ENCODE assay signal across 20 cellular contexts in the genomic region with DNA sequence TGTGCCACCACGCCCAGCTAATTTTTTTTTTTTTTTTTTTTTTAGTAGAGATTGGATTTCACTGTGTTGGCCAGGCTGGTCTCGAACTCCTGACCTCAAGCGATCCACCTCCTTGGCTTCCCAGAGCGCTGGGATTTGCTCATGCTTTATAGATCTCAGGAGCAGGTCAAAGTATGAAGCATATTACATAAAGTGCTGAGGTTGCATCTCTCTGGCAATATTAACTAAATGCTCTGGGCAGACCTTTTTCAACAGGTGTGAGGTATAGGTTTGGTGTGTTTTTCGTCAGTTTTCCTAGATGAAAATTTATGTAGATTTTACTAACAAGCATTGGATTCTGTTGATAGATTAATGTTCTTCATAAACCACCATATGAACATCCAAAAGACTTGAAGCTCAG. TPM values are rescaled to one million over a fixed set of nuclear protein-coding genes. Genes with fewer than 3 reads are reported as not detected.
DNase-seq lines count a peak whose midpoint lies in the region; ATAC-seq, FAIRE-seq and TF ChIP-seq lines count a peak whose summit lies in the region.
"Had no signal": no experiment of that assay in that cellular context is flagged by ENCODE, and none has a peak within 500 bp of the region (broad histone marks: within the 10 kb centered on the region; RNA-seq: fewer than 3 reads in every experiment).

No MANE protein-coding gene starts in this region.

- TF ChIP-seq CTCF in HepG2 (CRISPR knock-in tag; IDR thresholded peaks at IDR 0.05) (no peak), right lobe of liver (IDR thresholded peaks at IDR 0.05) (no peak), K562 (IDR thresholded peaks at IDR 0.05 in 2 of 3, conservative IDR thresholded peaks at IDR 0.05 in 1 of 3; ENCODE audit: insufficient read depth in 2 of 3, low read depth in 1 of 3, low read length in 3 of 3) (no peak)

- H3K4me1 ChIP-seq in HepG2 (ENCODE audit: insufficient read depth, low read length) (peaks cover 23% of the 10 kb centered on the region), right lobe of liver (no peaks in the 10 kb centered on the region), K562 (replicated peaks in 1 of 2; ENCODE audit: control insufficient read depth in 2 of 2, insufficient read depth in 2 of 2, low read length in 2 of 2) (no peaks in the 10 kb centered on the region), neuronal stem cell (ENCODE audit: control insufficient read depth in 2 of 2, insufficient read depth in 1 of 2, low read depth in 1 of 2, low read length in 2 of 2) (no peaks in the 10 kb centered on the region)

- H3K27ac ChIP-seq in HepG2 (ENCODE audit: extremely low read length, insufficient read depth, low read length), result no peak overlapping the region
- no peak overlapping the region for H3K27ac ChIP-seq in right lobe of liver
- no peak overlapping the region for H3K27ac ChIP-seq in K562 (ENCODE audit: extremely low read depth, low read depth, low read length)
- no peak overlapping the region for H3K27ac ChIP-seq in neuronal stem cell (replicated peaks; ENCODE audit: low read length)
- H3K27ac ChIP-seq: GM23248 had no signal

- DNase-seq in HepG2 (ENCODE audit: low spot score) (no peak), right lobe of liver (no peak), K562 (ENCODE audit: extremely low read depth in 1 of 4, low spot score in 3 of 4) (no peak), neuronal stem cell (ENCODE audit: low spot score) (no peak)
- DNase-seq: 8988T; C1 segment of cervical spinal cord; Calu3; CD4-positive, alpha-beta memory T cell; COR-L47; DMS153; DND-41; GM23248; H7; HCEC 1CT had no signal

- H3K79me1 ChIP-seq in neuronal stem cell (ENCODE audit: low read depth, low read length), result no peaks in the 10 kb centered on the region

- H3K9ac ChIP-seq in HepG2 (ENCODE audit: insufficient read depth, low read depth, low read length) (no peak overlapping the region), K562 (ENCODE audit: insufficient read depth in 1 of 2, low read depth in 2 of 2, low read length in 2 of 2) (no peak overlapping the region), neuronal stem cell (ENCODE audit: low read depth, low read length, poor library complexity) (no peak overlapping the region)
- H3K9ac ChIP-seq: GM23248 had no signal

- no peaks in the 10 kb centered on the region for H3K9me1 ChIP-seq in K562 (ENCODE audit: control insufficient read depth, insufficient read depth, low read length)

- no peak overlapping the region for H4K91ac ChIP-seq in neuronal stem cell (ENCODE audit: low read depth, low read length, poor library complexity)

- in situ Hi-C loops in HepG2 (cut with HindIII; ENCODE audit: extremely low pct_ligation_motif_present, low pct_unique_long_range_greater_than_20kb) (no loop called here), K562 (cut with MboI) (no loop called here)

- H3K18ac ChIP-seq in neuronal stem cell (ENCODE audit: low read length), result no peak overlapping the region

- no peak overlapping the region for H3K4me2 ChIP-seq in HepG2 (ENCODE audit: low read depth, low read length)
- H3K4me2 ChIP-seq in K562 (ENCODE audit: insufficient read depth, low read length), result no peak overlapping the region
- H3K4me2 ChIP-seq in neuronal stem cell (ENCODE audit: insufficient read depth, low read length, poor library complexity, severe bottlenecking), result no peak overlapping the region

- H3K36me3 ChIP-seq in HepG2 (replicated peaks in 1 of 2; ENCODE audit: control insufficient read depth in 1 of 2, insufficient read depth in 2 of 2, low read length in 2 of 2), result peaks cover 2 to 53% of the 10 kb centered on the region in 2 experiments; a peak in 4 of 5 replicates
- H3K36me3 ChIP-seq in right lobe of liver, result peaks cover 0 to 79% (median 32%) of the 10 kb centered on the region in 4 donors
- peaks cover 95% of the 10 kb centered on the region for H3K36me3 ChIP-seq in K562 (ENCODE audit: control insufficient read depth, insufficient read depth, low read length)
- H3K36me3 ChIP-seq in neuronal stem cell (replicated peaks in 1 of 2; ENCODE audit: control insufficient read depth in 2 of 2, insufficient read depth in 2 of 2, low read length in 2 of 2), result peaks cover 21 to 96% of the 10 kb centered on the region in 2 donors

- CTCF ChIA-PET in HepG2 (lab: Yijun Ruan, JAX; ENCODE audit: low intra/inter-chr PET ratio, low total read pairs) (no interaction called here), K562 (lab: Yijun Ruan, JAX; ENCODE audit: low intra/inter-chr PET ratio) (no interaction called here)

- ATAC-seq in HepG2 (no peak), right lobe of liver (no peak), K562 (no peak), GM19351 (IDR thresholded peaks at IDR 0.05; ENCODE audit: unreplicated experiment) (no peak)

- no peak overlapping the region for H2AFZ ChIP-seq in HepG2 (ENCODE audit: low read length)
- no peak overlapping the region for H2AFZ ChIP-seq in K562 (ENCODE audit: low read depth, low read length)
- H2AFZ ChIP-seq in neuronal stem cell (ENCODE audit: low read length), result no peak overlapping the region
- H2AFZ ChIP-seq: GM23248 had no signal

- H3K4ac ChIP-seq in neuronal stem cell (ENCODE audit: low read length), result no peak overlapping the region

- intact Hi-C loops in HepG2 (cut with micrococcal nuclease; ENCODE audit: unreplicated experiment) (no loop called here), right lobe of liver (cut with DNase I) (no loop called here), K562 (cut with micrococcal nuclease) (no loop called here)

- no peak overlapping the region for H3K14ac ChIP-seq in neuronal stem cell (ENCODE audit: low read length)

- H2BK5ac ChIP-seq in neuronal stem cell (ENCODE audit: low read length), result no peak overlapping the region

- no peak overlapping the region for H2BK12ac ChIP-seq in neuronal stem cell (ENCODE audit: low read length)

- TF ChIP-seq RAD21 in HepG2 (CRISPR knock-in tag; IDR thresholded peaks at IDR 0.05), result no peak
- TF ChIP-seq RAD21 in K562 (CRISPR knock-in tag; conservative IDR thresholded peaks at IDR 0.05 in 1 of 2, IDR thresholded peaks at IDR 0.05 in 1 of 2), result no peak

- POLR2A ChIA-PET in HepG2 (lab: Yijun Ruan, JAX) (no interaction called here), K562 (lab: Yijun Ruan, JAX) (no interaction called here)

- H2AK5ac ChIP-seq in neuronal stem cell (ENCODE audit: low read depth, low read length), result no peak overlapping the region

- 94% methylated on average over 4 of the region's 5 CpGs for WGBS in HepG2 (ENCODE audit: low lambda C conversion rate)
- 86% methylated on average over 5 of the region's 5 CpGs for WGBS in right lobe of liver (ENCODE audit: insufficient coverage, low coverage, low lambda C conversion rate, missing lambda C conversion rate)
- WGBS in K562 (ENCODE audit: insufficient coverage, low coverage, missing lambda C conversion rate), result 97% methylated on average over 3 of the region's 5 CpGs
- no CpG with 5 or more reads among the region's 5 CpGs for WGBS in neuronal stem cell (ENCODE audit: extremely low coverage in 2 of 2, insufficient read length in 2 of 2, insufficient replicate concordance in 1 of 2), 2 donors

- H4K20me1 ChIP-seq in HepG2 (ENCODE audit: insufficient read depth, low read length) (0 out of 2 replicates have a peak, but pooled peaks cover 2% of the 10 kb centered on the region), K562 (replicated peaks; ENCODE audit: control insufficient read depth, insufficient read depth, low read length) (no peaks in the 10 kb centered on the region)

- no peak overlapping the region for H2BK120ac ChIP-seq in neuronal stem cell (ENCODE audit: low read depth, low read length)

- TF ChIP-seq EP300 in HepG2 (IDR thresholded peaks at IDR 0.05; ENCODE audit: low read depth in 2 of 2, low read length in 2 of 2), result no peak
- no peak for TF ChIP-seq EP300 in HepG2 (CRISPR knock-in tag; IDR thresholded peaks at IDR 0.05; ENCODE audit: borderline replicate concordance)
- TF ChIP-seq EP300 in K562 (IDR thresholded peaks at IDR 0.05; ENCODE audit: low read length), result no peak

- H3K9me3 ChIP-seq in HepG2 (ENCODE audit: low read length) (no peaks in the 10 kb centered on the region), right lobe of liver (no peaks in the 10 kb centered on the region), K562 (replicated peaks; ENCODE audit: control insufficient read depth, insufficient read depth, low read depth, low read length) (no peaks in the 10 kb centered on the region), neuronal stem cell (replicated peaks in 1 of 2; ENCODE audit: control insufficient read depth in 2 of 2, insufficient read depth in 1 of 2, low read depth in 1 of 2, low read length in 2 of 2) (no peaks in the 10 kb centered on the region)

- H4K8ac ChIP-seq in neuronal stem cell (ENCODE audit: low read depth, low read length), result no peak overlapping the region

- BruUV-seq in HepG2 (replicated peaks; lab: Mats Ljungman, UMichigan) (no TSS peak), K562 (replicated peaks; lab: Mats Ljungman, UMichigan) (no TSS peak)

- FAIRE-seq in HepG2 (lab: Jason Lieb, UNC) (no peak), K562 (lab: Jason Lieb, UNC) (no peak)
- FAIRE-seq: G401.6, GM12892, H1 had no signal

- H3K79me2 ChIP-seq in HepG2 (ENCODE audit: insufficient read depth, low read length), result peaks cover 2% of the 10 kb centered on the region
- peaks cover 3% of the 10 kb centered on the region; the same call in 1 of the 3 replicates for H3K79me2 ChIP-seq in K562 (ENCODE audit: control insufficient read depth, insufficient read depth, low read length)

- H3K27me3 ChIP-seq in HepG2 (ENCODE audit: control insufficient read depth in 1 of 2, insufficient read depth in 2 of 2, low read length in 2 of 2) (no peaks in the 10 kb centered on the region), right lobe of liver (no peaks in the 10 kb centered on the region), K562 (ENCODE audit: control insufficient read depth in 2 of 2, insufficient read depth in 2 of 2, low read length in 2 of 2) (no peaks in the 10 kb centered on the region), neuronal stem cell (ENCODE audit: control insufficient read depth in 3 of 3, insufficient read depth in 3 of 3, low read depth in 1 of 3, low read length in 3 of 3) (no peaks in the 10 kb centered on the region)

- TF ChIP-seq POLR2A in HepG2 (IDR thresholded peaks at IDR 0.05; ENCODE audit: insufficient read depth in 1 of 2, low read depth in 2 of 2, low read length in 2 of 2) (no peak), right lobe of liver (IDR thresholded peaks at IDR 0.05) (no peak), K562 (conservative IDR thresholded peaks at IDR 0.05) (no peak)

- no peak overlapping the region for H2BK15ac ChIP-seq in neuronal stem cell (ENCODE audit: low read length)

- H3K4me3 ChIP-seq in HepG2 (replicated peaks in 1 of 3; ENCODE audit: insufficient read depth in 1 of 3, low read depth in 2 of 3, low read length in 3 of 3) (no peak overlapping the region), right lobe of liver (no peak overlapping the region), K562 (no peak overlapping the region), neuronal stem cell (ENCODE audit: low read length in 2 of 2) (no peak overlapping the region)
- H3K4me3 ChIP-seq: GM23248 had no signal

- H3K23ac ChIP-seq in neuronal stem cell (ENCODE audit: low read depth, low read length, poor library complexity), result no peak overlapping the region

RNA-seq across cellular contexts. Expression of a gene that starts 19.3 kb away (rescaled TPM):
- total RNA-seq in HepG2 (2016; rRNA removed; fragmentation: Illumina TruSeq; extraction: Trizol), result 0.17 and 0.66 TPM in 2 replicates
- 0.35 and 0.51 TPM in 2 replicates for total RNA-seq in HepG2 (2016; cell fraction: cytosol; rRNA removed; fragmentation: Illumina TruSeq; extraction: Trizol; ENCODE audit: low read depth)
- 0.27 and 0.32 TPM in 2 replicates for total RNA-seq in HepG2 (2016; cell fraction: insoluble cytoplasmic fraction; rRNA removed; fragmentation: Illumina TruSeq; extraction: Trizol)
- total RNA-seq in HepG2 (2016; cell fraction: membrane; rRNA removed; fragmentation: Illumina TruSeq; extraction: Trizol), result 0.38 and 0.43 TPM in 2 replicates
- total RNA-seq in HepG2 (2016; cell fraction: nucleus; rRNA removed; fragmentation: Illumina TruSeq; extraction: Trizol), result 0.62 and 0.69 TPM in 2 replicates
- 0.38 and 0.44 TPM in 2 replicates for polyA plus RNA-seq in HepG2 (2011; rRNA removed)
- polyA plus RNA-seq in HepG2 (2011; cell fraction: cytosol; rRNA removed), result 0.09 and 0.12 TPM in 2 replicates
- 1.7 and 2.0 TPM in 2 replicates for polyA plus RNA-seq in HepG2 (2011; cell fraction: nucleus; rRNA removed)
- 0.27 and 0.55 TPM in 2 replicates for polyA plus RNA-seq in HepG2 (2012)
- 0.05 and 0.11 TPM in 2 replicates for polyA plus RNA-seq in HepG2 (2016; cell fraction: cytosol; fragmentation: Illumina TruSeq; extraction: Trizol; ENCODE audit: low read depth)
- 0.17 and 0.27 TPM in 2 replicates for polyA plus RNA-seq in HepG2 (2016; cell fraction: insoluble cytoplasmic fraction; fragmentation: Illumina TruSeq; extraction: Trizol; ENCODE audit: low read depth)
- 0.17 and 0.20 TPM in 2 replicates for polyA plus RNA-seq in HepG2 (2016; cell fraction: membrane; fragmentation: Illumina TruSeq; extraction: Trizol; ENCODE audit: low read depth)
- 1.8 and 2.4 TPM in 2 replicates for polyA plus RNA-seq in HepG2 (2016; cell fraction: nucleus; fragmentation: Illumina TruSeq; extraction: Trizol; ENCODE audit: insufficient read depth, low read depth)
- polyA minus RNA-seq in HepG2 (2011; rRNA and poly(A)+ RNA removed; ENCODE audit: low replicate concordance), result 0.48 and 0.96 TPM in 2 replicates
- not detected in 2 replicates for polyA minus RNA-seq in HepG2 (2011; cell fraction: cytosol; rRNA and poly(A)+ RNA removed)
- 0.77 and 1.1 TPM in 2 replicates for polyA minus RNA-seq in HepG2 (2011; cell fraction: nucleus; rRNA and poly(A)+ RNA removed)
- 1 to 10 TPM in 3 of 6 experiments, under 1 TPM in 3; 0.37 to 1.7 (median 0.95) TPM for total RNA-seq in right lobe of liver
- 2.2 and 4.0 TPM in 2 replicates for total RNA-seq in K562 (2011; cell fraction: chromatin; rRNA removed; ENCODE audit: low replicate concordance)
- 0.67 and 1.8 TPM in 2 replicates for total RNA-seq in K562 (2011; cell fraction: nucleolus; rRNA removed)
- total RNA-seq in K562 (2011; cell fraction: nucleoplasm; rRNA removed), result 1.1 and 1.8 TPM in 2 replicates
- 0.45 and 0.86 TPM in 2 replicates for total RNA-seq in K562 (2014; rRNA removed)
- 0.77 and 0.87 TPM in 2 replicates for total RNA-seq in K562 (2014; rRNA removed; fragmentation: Illumina TruSeq; extraction: Trizol)
- 1.2 and 1.4 TPM in 2 replicates for total RNA-seq in K562 (2015; rRNA removed; fragmentation: Illumina TruSeq; extraction: Trizol)
- 0.47 and 0.58 TPM in 2 replicates for total RNA-seq in K562 (2021)
- 0.85 and 1.3 TPM in 2 replicates for polyA plus RNA-seq in K562 (2011; rRNA removed)
- polyA plus RNA-seq in K562 (2011; cell fraction: cytosol; rRNA removed), result 0.15 and 0.66 TPM in 2 replicates
- polyA plus RNA-seq in K562 (2011; cell fraction: nucleus; rRNA removed), result 2.3 and 6.8 TPM in 2 replicates
- 0.49 and 2.3 TPM in 2 replicates for polyA plus RNA-seq in K562 (2012)
- 0.42 and 1.1 TPM in 2 replicates for polyA plus RNA-seq in K562 (2014; fragmentation: Illumina TruSeq; extraction: Trizol)
- polyA plus RNA-seq in K562 (2014; fragmentation: Nextera tagmentation; extraction: Ambion mirVana), result under 1 TPM; 0.27 to 0.64 TPM
- polyA plus RNA-seq in K562 (2014; rRNA removed), result 1.3 and 1.5 TPM in 2 replicates
- 0.56 and 1.6 TPM in 2 replicates for polyA minus RNA-seq in K562 (2011; rRNA and poly(A)+ RNA removed)
- polyA minus RNA-seq in K562 (2011; cell fraction: cytosol; rRNA and poly(A)+ RNA removed), result not detected in 2 replicates
- 0.67 and 2.2 TPM in 2 replicates for polyA minus RNA-seq in K562 (2011; cell fraction: nucleus; rRNA and poly(A)+ RNA removed)
- 0.31 TPM for polyA plus RNA-seq in neuronal stem cell (2013, experiment 1 of 2)
- polyA plus RNA-seq in neuronal stem cell (2013, experiment 2 of 2), result 0.22 TPM

RNA-seq across cellular contexts. Expression of a gene that starts 26.0 kb away (rescaled TPM):
- total RNA-seq in HepG2 (2016; rRNA removed; fragmentation: Illumina TruSeq; extraction: Trizol), result 52.5 and 71.7 TPM in 2 replicates
- total RNA-seq in HepG2 (2016; cell fraction: cytosol; rRNA removed; fragmentation: Illumina TruSeq; extraction: Trizol; ENCODE audit: low read depth), result 4.9 and 5.6 TPM in 2 replicates
- 52.7 and 70.9 TPM in 2 replicates for total RNA-seq in HepG2 (2016; cell fraction: insoluble cytoplasmic fraction; rRNA removed; fragmentation: Illumina TruSeq; extraction: Trizol)
- total RNA-seq in HepG2 (2016; cell fraction: membrane; rRNA removed; fragmentation: Illumina TruSeq; extraction: Trizol), result 11.5 and 13.1 TPM in 2 replicates
- total RNA-seq in HepG2 (2016; cell fraction: nucleus; rRNA removed; fragmentation: Illumina TruSeq; extraction: Trizol), result 170 and 179 TPM in 2 replicates
- 463 and 485 TPM in 2 replicates for polyA plus RNA-seq in HepG2 (2011; rRNA removed)
- 37.5 and 43.0 TPM in 2 replicates for polyA plus RNA-seq in HepG2 (2011; cell fraction: cytosol; rRNA removed)
- polyA plus RNA-seq in HepG2 (2011; cell fraction: nucleus; rRNA removed), result 2,493 and 2,606 TPM in 2 replicates
- polyA plus RNA-seq in HepG2 (2012), result 113 and 128 TPM in 2 replicates
- polyA plus RNA-seq in HepG2 (2016; cell fraction: cytosol; fragmentation: Illumina TruSeq; extraction: Trizol; ENCODE audit: low read depth), result 0.86 and 0.88 TPM in 2 replicates
- polyA plus RNA-seq in HepG2 (2016; cell fraction: insoluble cytoplasmic fraction; fragmentation: Illumina TruSeq; extraction: Trizol; ENCODE audit: low read depth), result 22.9 and 23.0 TPM in 2 replicates
- 3.1 and 3.9 TPM in 2 replicates for polyA plus RNA-seq in HepG2 (2016; cell fraction: membrane; fragmentation: Illumina TruSeq; extraction: Trizol; ENCODE audit: low read depth)
- 356 and 366 TPM in 2 replicates for polyA plus RNA-seq in HepG2 (2016; cell fraction: nucleus; fragmentation: Illumina TruSeq; extraction: Trizol; ENCODE audit: insufficient read depth, low read depth)
- 281 and 760 TPM in 2 replicates for polyA minus RNA-seq in HepG2 (2011; rRNA and poly(A)+ RNA removed; ENCODE audit: low replicate concordance)
- 35.7 and 38.7 TPM in 2 replicates for polyA minus RNA-seq in HepG2 (2011; cell fraction: cytosol; rRNA and poly(A)+ RNA removed)
- polyA minus RNA-seq in HepG2 (2011; cell fraction: nucleus; rRNA and poly(A)+ RNA removed), result 961 and 1,068 TPM in 2 replicates
- total RNA-seq in right lobe of liver, result 10 to 100 TPM; 35.5 to 67.0 (median 44.5) TPM
- total RNA-seq in K562 (2011; cell fraction: chromatin; rRNA removed; ENCODE audit: low replicate concordance), result 1,185 and 1,554 TPM in 2 replicates
- total RNA-seq in K562 (2011; cell fraction: nucleolus; rRNA removed), result 474 and 611 TPM in 2 replicates
- 824 and 884 TPM in 2 replicates for total RNA-seq in K562 (2011; cell fraction: nucleoplasm; rRNA removed)
- 70.4 and 71.3 TPM in 2 replicates for total RNA-seq in K562 (2014; rRNA removed)
- 117 and 133 TPM in 2 replicates for total RNA-seq in K562 (2014; rRNA removed; fragmentation: Illumina TruSeq; extraction: Trizol)
- total RNA-seq in K562 (2015; rRNA removed; fragmentation: Illumina TruSeq; extraction: Trizol), result 91.0 and 97.3 TPM in 2 replicates
- total RNA-seq in K562 (2021), result 141 and 153 TPM in 2 replicates
- polyA plus RNA-seq in K562 (2011; rRNA removed), result 347 and 456 TPM in 2 replicates
- 120 and 206 TPM in 2 replicates for polyA plus RNA-seq in K562 (2011; cell fraction: cytosol; rRNA removed)
- 2,701 and 3,076 TPM in 2 replicates for polyA plus RNA-seq in K562 (2011; cell fraction: nucleus; rRNA removed)
- polyA plus RNA-seq in K562 (2012), result 69.5 and 342 TPM in 2 replicates
- 109 and 121 TPM in 2 replicates for polyA plus RNA-seq in K562 (2014; fragmentation: Illumina TruSeq; extraction: Trizol)
- 10 to 100 TPM; 38.9 to 52.6 TPM for polyA plus RNA-seq in K562 (2014; fragmentation: Nextera tagmentation; extraction: Ambion mirVana)
- 170 and 211 TPM in 2 replicates for polyA plus RNA-seq in K562 (2014; rRNA removed)
- polyA minus RNA-seq in K562 (2011; rRNA and poly(A)+ RNA removed), result 304 and 422 TPM in 2 replicates
- polyA minus RNA-seq in K562 (2011; cell fraction: cytosol; rRNA and poly(A)+ RNA removed), result 67.6 and 73.0 TPM in 2 replicates
- 450 and 778 TPM in 2 replicates for polyA minus RNA-seq in K562 (2011; cell fraction: nucleus; rRNA and poly(A)+ RNA removed)
- 80.0 TPM for polyA plus RNA-seq in neuronal stem cell (2013, experiment 1 of 2)
- polyA plus RNA-seq in neuronal stem cell (2013, experiment 2 of 2), result 80.3 TPM

RNA-seq across cellular contexts. Expression of a gene that starts 59.4 kb away (rescaled TPM):
- 0.17 and 0.18 TPM in 2 replicates for total RNA-seq in HepG2 (2016; rRNA removed; fragmentation: Illumina TruSeq; extraction: Trizol)
- total RNA-seq in HepG2 (2016; cell fraction: cytosol; rRNA removed; fragmentation: Illumina TruSeq; extraction: Trizol; ENCODE audit: low read depth), result 0.18 and 0.20 TPM in 2 replicates
- total RNA-seq in HepG2 (2016; cell fraction: insoluble cytoplasmic fraction; rRNA removed; fragmentation: Illumina TruSeq; extraction: Trizol), result 0.13 TPM in 1 of 2 replicates, not detected in the other
- 0.10 and 0.15 TPM in 2 replicates for total RNA-seq in HepG2 (2016; cell fraction: membrane; rRNA removed; fragmentation: Illumina TruSeq; extraction: Trizol)
- total RNA-seq in HepG2 (2016; cell fraction: nucleus; rRNA removed; fragmentation: Illumina TruSeq; extraction: Trizol), result 0.22 and 0.37 TPM in 2 replicates
- not detected in 2 replicates for polyA plus RNA-seq in HepG2 (2011; rRNA removed)
- not detected in 2 replicates for polyA plus RNA-seq in HepG2 (2011; cell fraction: cytosol; rRNA removed)
- 0.07 TPM in 1 of 2 replicates, not detected in the other for polyA plus RNA-seq in HepG2 (2011; cell fraction: nucleus; rRNA removed)
- not detected in 2 replicates for polyA plus RNA-seq in HepG2 (2012)
- polyA plus RNA-seq in HepG2 (2016; cell fraction: cytosol; fragmentation: Illumina TruSeq; extraction: Trizol; ENCODE audit: low read depth), result 0.08 and 0.09 TPM in 2 replicates
- polyA plus RNA-seq in HepG2 (2016; cell fraction: insoluble cytoplasmic fraction; fragmentation: Illumina TruSeq; extraction: Trizol; ENCODE audit: low read depth), result 0.32 TPM in 1 of 2 replicates, not detected in the other
- polyA plus RNA-seq in HepG2 (2016; cell fraction: membrane; fragmentation: Illumina TruSeq; extraction: Trizol; ENCODE audit: low read depth), result 0.15 and 0.27 TPM in 2 replicates
- polyA plus RNA-seq in HepG2 (2016; cell fraction: nucleus; fragmentation: Illumina TruSeq; extraction: Trizol; ENCODE audit: insufficient read depth, low read depth), result 0.28 and 0.29 TPM in 2 replicates
- polyA minus RNA-seq in HepG2 (2011; rRNA and poly(A)+ RNA removed; ENCODE audit: low replicate concordance), result 0.30 TPM in 1 of 2 replicates, not detected in the other
- not detected in 2 replicates for polyA minus RNA-seq in HepG2 (2011; cell fraction: cytosol; rRNA and poly(A)+ RNA removed)
- not detected in 2 replicates for polyA minus RNA-seq in HepG2 (2011; cell fraction: nucleus; rRNA and poly(A)+ RNA removed)
- total RNA-seq in right lobe of liver, result under 1 TPM in 1 of 6 experiments, not detected in 5; 0.13 TPM
- total RNA-seq in K562 (2011; cell fraction: chromatin; rRNA removed; ENCODE audit: low replicate concordance), result not detected in 2 replicates
- total RNA-seq in K562 (2011; cell fraction: nucleolus; rRNA removed), result not detected in 2 replicates
- not detected in 2 replicates for total RNA-seq in K562 (2011; cell fraction: nucleoplasm; rRNA removed)
- not detected in 2 replicates for total RNA-seq in K562 (2014; rRNA removed)
- not detected in 2 replicates for total RNA-seq in K562 (2014; rRNA removed; fragmentation: Illumina TruSeq; extraction: Trizol)
- not detected in 2 replicates for total RNA-seq in K562 (2015; rRNA removed; fragmentation: Illumina TruSeq; extraction: Trizol)
- not detected in 2 replicates for total RNA-seq in K562 (2021)
- not detected in 2 replicates for polyA plus RNA-seq in K562 (2011; rRNA removed)
- not detected in 2 replicates for polyA plus RNA-seq in K562 (2011; cell fraction: cytosol; rRNA removed)
- polyA plus RNA-seq in K562 (2011; cell fraction: nucleus; rRNA removed), result not detected in 2 replicates
- not detected in 2 replicates for polyA plus RNA-seq in K562 (2012)
- polyA plus RNA-seq in K562 (2014; fragmentation: Illumina TruSeq; extraction: Trizol), result not detected in 2 replicates
- not detected for polyA plus RNA-seq in K562 (2014; fragmentation: Nextera tagmentation; extraction: Ambion mirVana)
- polyA plus RNA-seq in K562 (2014; rRNA removed), result not detected in 2 replicates
- polyA minus RNA-seq in K562 (2011; rRNA and poly(A)+ RNA removed), result not detected in 2 replicates
- not detected in 2 replicates for polyA minus RNA-seq in K562 (2011; cell fraction: cytosol; rRNA and poly(A)+ RNA removed)
- not detected in 2 replicates for polyA minus RNA-seq in K562 (2011; cell fraction: nucleus; rRNA and poly(A)+ RNA removed)
- not detected for polyA plus RNA-seq in neuronal stem cell (2013, experiment 1 of 2)
- not detected for polyA plus RNA-seq in neuronal stem cell (2013, experiment 2 of 2)
- total RNA-seq: A673, Calu3, GM23248, H1, H7 had no signal
- polyA plus RNA-seq: BJ, GM23248, H1 had no signal
